In genomic region chr7:55026086-55026790, GRCh38 we compare ENCODE assay signal across 16 cellular contexts. TPM values are rescaled to one million over a fixed set of nuclear protein-coding genes. Genes with fewer than 3 reads are reported as not detected.
DNase-seq lines count a peak whose midpoint lies in the region; ATAC-seq and TF ChIP-seq lines count a peak whose summit lies in the region.
"Had no signal": no experiment of that assay in that cellular context is flagged by ENCODE, and none has a peak within 500 bp of the region (broad histone marks: within the 10 kb centered on the region; RNA-seq: fewer than 3 reads in every experiment).

No MANE protein-coding gene starts in this region.

- peaks cover 0 to 50% of the 10 kb centered on the region in 2 donors for H3K4me1 ChIP-seq in right atrium auricular region
- peaks cover 4 to 34% of the 10 kb centered on the region in 2 donors for H3K4me1 ChIP-seq in gastrocnemius medialis
- H3K4me1 ChIP-seq: colonic mucosa had no signal

- H3K36me3 Mint-ChIP-seq in activated CD8-positive, alpha-beta T cell treated with anti-CD3 and anti-CD28 coated beads for 36 hours (ENCODE audit: low read depth): no peaks in the 10 kb centered on the region

- TF ChIP-seq CTCF in right atrium auricular region (IDR thresholded peaks at IDR 0.05): no peak
- TF ChIP-seq CTCF in fibroblast of the aortic adventitia (IDR thresholded peaks at IDR 0.05; ENCODE audit: insufficient read depth, low read length): no peak
- TF ChIP-seq CTCF in gastrocnemius medialis (IDR thresholded peaks at IDR 0.05 in 4 of 5, conservative IDR thresholded peaks at IDR 0.05 in 1 of 5): no peak
- no peak for TF ChIP-seq CTCF in activated CD8-positive, alpha-beta T cell treated with anti-CD3 and anti-CD28 coated beads for 36 hours (IDR thresholded peaks at IDR 0.05)

- H3K27me3 ChIP-seq in right atrium auricular region (no peaks in the 10 kb centered on the region), gastrocnemius medialis (no peaks in the 10 kb centered on the region)
- H3K27me3 ChIP-seq: colonic mucosa had no signal

- CTCF ChIA-PET in activated CD8-positive, alpha-beta T cell treated with anti-CD3 and anti-CD28 coated beads for 36 hours (lab: Charles Lee): no interaction called here

- ATAC-seq in left cardiac atrium (no peak), gastrocnemius medialis (peak; percentile 18 to 46), GM18511 (IDR thresholded peaks at IDR 0.05; ENCODE audit: unreplicated experiment) (no peak), HG03378 (IDR thresholded peaks at IDR 0.05; ENCODE audit: unreplicated experiment) (no peak)
- no peak for ATAC-seq in activated CD8-positive, alpha-beta T cell treated with anti-CD3 and anti-CD28 coated beads for 36 hours
- ATAC-seq: T-helper 17 cell had no signal

- no peak overlapping the region for H3K4me3 ChIP-seq in right atrium auricular region
- no peak overlapping the region for H3K4me3 ChIP-seq in fibroblast of the aortic adventitia (ENCODE audit: low read depth, low read length)
- no peak overlapping the region for H3K4me3 ChIP-seq in gastrocnemius medialis
- H3K4me3 ChIP-seq: colonic mucosa had no signal

- DNase-seq in right atrium auricular region (ENCODE audit: low spot score) (no peak), left cardiac atrium (no peak), fibroblast of the aortic adventitia (ENCODE audit: low read depth) (peak; percentile 46), gastrocnemius medialis (no peak)
- no peak for DNase-seq in stimulated activated CD8-positive, alpha-beta memory T cell treated with anti-CD3 and anti-CD28 coated beads, Interleukin-4, amount 100 ng/mL, for 48 hours
- DNase-seq in activated CD8-positive, alpha-beta T cell treated with anti-CD3 and anti-CD28 coated beads for 36 hours: no peak
- DNase-seq: activated CD4-positive, alpha-beta T cell treated with anti-CD3 and anti-CD28 coated beads, Interleukin-2, amount 10 ng/mL, durations not matched to agents 24 days and 14 days; amygdala; colonic mucosa; NCI-H187; NCI-H526; nucleus accumbens; RPMI8226; T-helper 17 cell had no signal

- H3K27ac ChIP-seq in right atrium auricular region: peak overlapping the region; percentile 53 to 60
- peak overlapping the region; percentile 52 to 73 (median 62) for H3K27ac ChIP-seq in gastrocnemius medialis
- H3K27ac ChIP-seq: colonic mucosa had no signal

- no peaks in the 10 kb centered on the region for H3K4me1 Mint-ChIP-seq in activated CD8-positive, alpha-beta T cell treated with anti-CD3 and anti-CD28 coated beads for 36 hours (ENCODE audit: low read depth)
- H3K4me1 Mint-ChIP-seq: activated CD4-positive, alpha-beta T cell treated with anti-CD3 and anti-CD28 coated beads, Interleukin-2, amount 10 ng/mL, durations not matched to agents 24 days and 14 days; T-helper 17 cell had no signal

- intact Hi-C loops in left cardiac atrium (cut with DNase I): no loop called here
- intact Hi-C loops in gastrocnemius medialis (cut with DNase I; ENCODE audit: low total_unique reads): loop anchor here (2.0 kb wide), 1 partner anchor 23 kb away; no protein-coding TSS in a partner anchor
- intact Hi-C loops in activated CD8-positive, alpha-beta T cell treated with anti-CD3 and anti-CD28 coated beads for 36 hours (cut with micrococcal nuclease): no loop called here

- H3K36me3 ChIP-seq in right atrium auricular region (no peaks in the 10 kb centered on the region), gastrocnemius medialis (no peaks in the 10 kb centered on the region)
- H3K36me3 ChIP-seq: colonic mucosa had no signal

- POLR2A ChIA-PET in activated CD8-positive, alpha-beta T cell treated with anti-CD3 and anti-CD28 coated beads for 36 hours (lab: Charles Lee): no interaction called here

- H3K27me3 Mint-ChIP-seq in activated CD8-positive, alpha-beta T cell treated with anti-CD3 and anti-CD28 coated beads for 36 hours: peaks cover 18% of the 10 kb centered on the region

- H3K9me3 Mint-ChIP-seq in activated CD8-positive, alpha-beta T cell treated with anti-CD3 and anti-CD28 coated beads for 36 hours: no peaks in the 10 kb centered on the region
- H3K9me3 Mint-ChIP-seq: activated CD4-positive, alpha-beta T cell treated with anti-CD3 and anti-CD28 coated beads, Interleukin-2, amount 10 ng/mL, durations not matched to agents 24 days and 14 days had no signal

- in situ Hi-C loops in gastrocnemius medialis (cut with MboI; ENCODE audit: low sequenced_read_pairs in 4 of 4): no loop called here

- H3K27ac Mint-ChIP-seq in activated CD8-positive, alpha-beta T cell treated with anti-CD3 and anti-CD28 coated beads for 36 hours: no peak overlapping the region
- H3K27ac Mint-ChIP-seq: activated CD4-positive, alpha-beta T cell treated with anti-CD3 and anti-CD28 coated beads, Interleukin-2, amount 10 ng/mL, durations not matched to agents 24 days and 14 days; T-helper 17 cell had no signal

- H3K4me3 Mint-ChIP-seq in activated CD8-positive, alpha-beta T cell treated with anti-CD3 and anti-CD28 coated beads for 36 hours: no peak overlapping the region
- H3K4me3 Mint-ChIP-seq: activated CD4-positive, alpha-beta T cell treated with anti-CD3 and anti-CD28 coated beads, Interleukin-2, amount 10 ng/mL, durations not matched to agents 24 days and 14 days; T-helper 17 cell had no signal

- no peaks in the 10 kb centered on the region for H3K9me3 ChIP-seq in right atrium auricular region
- no peaks in the 10 kb centered on the region for H3K9me3 ChIP-seq in gastrocnemius medialis
- H3K9me3 ChIP-seq: colonic mucosa had no signal

- TF ChIP-seq POLR2A in gastrocnemius medialis (IDR thresholded peaks at IDR 0.05): no peak

RNA-seq across cellular contexts. Expression of gene EGFR, which starts 7.4 kb away (rescaled TPM):
- total RNA-seq in right atrium auricular region (10 to 100 TPM; 21.1 to 22.5 TPM), left cardiac atrium (10 to 100 TPM; 23.3 to 26.6 TPM), fibroblast of the aortic adventitia (ENCODE audit: low replicate concordance) (48.3 and 147 TPM in 2 replicates), gastrocnemius medialis (10 to 100 TPM; 28.0 to 34.8 (median 29.4) TPM)
- total RNA-seq in activated CD8-positive, alpha-beta T cell treated with anti-CD3 and anti-CD28 coated beads for 36 hours: not detected
- total RNA-seq: activated CD4-positive, alpha-beta T cell treated with anti-CD3 and anti-CD28 coated beads, Interleukin-2, amount 10 ng/mL, durations not matched to agents 24 days and 14 days; T-helper 17 cell had no signal

Comparison
In these comparisons a context has a peak if more than half of its experiments do, and no peak if none do; other contexts are left out.
1. ATAC-seq: peak in gastrocnemius medialis (2 of 2); none in left cardiac atrium (0 of 2), GM18511 (single experiment), activated CD8-positive, alpha-beta T cell treated with anti-CD3 and anti-CD28 coated beads for 36 hours (single experiment) and HG03378 (single experiment).
2. RNA of gene EGFR, which starts 7.4 kb away (total RNA-seq): 48.3 to 147 TPM in fibroblast of the aortic adventitia, 28.0 to 34.8 TPM in gastrocnemius medialis, 23.3 to 26.6 TPM in left cardiac atrium and 21.1 to 22.5 TPM in right atrium auricular region; not detected in activated CD8-positive, alpha-beta T cell treated with anti-CD3 and anti-CD28 coated beads for 36 hours; every median in the first group is over 10 times any median in the second.